1 cellular context compared by ENCODE assay signal in genomic region chr5:170249360-170249759, GRCh38.
TF ChIP-seq lines count a peak whose summit lies in the region.

No MANE protein-coding gene starts in this region.

TF ChIP-seq in K562, 482 proteins besides CTCF, POLR2A, EP300 and RAD21:
- no peak for TF ChIP-seq KAT2B (IDR thresholded peaks at IDR 0.05; ENCODE audit: low read depth, low read length)
- TF ChIP-seq SAFB (IDR thresholded peaks at IDR 0.05; ENCODE audit: borderline replicate concordance, low read depth, low read length): no peak
- TF ChIP-seq TBP (optimal IDR thresholded peaks at IDR 0.05; ENCODE audit: low read depth, low read length): no peak
- no peak for TF ChIP-seq KDM2B (CRISPR knock-in tag; IDR thresholded peaks at IDR 0.05)
- no peak for TF ChIP-seq SMAD4 (CRISPR knock-in tag; conservative IDR thresholded peaks at IDR 0.05)
- no peak for TF ChIP-seq HMBOX1 (IDR thresholded peaks at IDR 0.05)
- TF ChIP-seq RBBP5 (IDR thresholded peaks at IDR 0.05; ENCODE audit: borderline replicate concordance, insufficient read depth, low read length, poor library complexity, severe bottlenecking): no peak
- no peak for TF ChIP-seq ZBTB49 (CRISPR knock-in tag; IDR thresholded peaks at IDR 0.05; ENCODE audit: borderline replicate concordance)
- TF ChIP-seq CHCHD3 (CRISPR knock-in tag; IDR thresholded peaks at IDR 0.05): no peak
